ENCODE assay signal across 9 cellular contexts in the genomic region with DNA sequence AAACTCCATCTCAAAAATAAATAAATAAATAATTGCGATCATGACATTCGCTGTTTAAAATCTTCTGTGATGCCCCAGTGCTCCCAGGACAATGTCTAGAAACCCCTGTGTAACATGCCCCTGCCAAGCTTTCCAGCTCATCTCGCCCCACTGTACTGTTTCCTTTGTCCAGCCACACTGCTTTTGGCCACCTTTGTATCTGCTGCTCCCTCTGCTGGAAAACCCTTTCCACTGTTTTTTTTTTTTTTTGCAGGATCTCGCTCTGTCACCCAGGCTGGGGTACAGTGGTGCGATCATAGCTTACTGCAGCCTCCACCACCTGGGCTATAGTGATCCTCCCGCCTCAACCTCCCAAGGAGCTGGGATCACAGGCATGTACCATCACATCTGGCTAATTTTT. TPM values are rescaled to one million over a fixed set of nuclear protein-coding genes. Genes with fewer than 3 reads are reported as not detected.
A peak's percentile ranks its signal among the peaks of the same experiment; 100 is the strongest.
DNase-seq lines count a peak whose midpoint lies in the region; ATAC-seq and TF ChIP-seq lines count a peak whose summit lies in the region.
"Had no signal": no experiment of that assay in that cellular context is flagged by ENCODE, and none has a peak within 500 bp of the region (broad histone marks: within the 10 kb centered on the region; RNA-seq: fewer than 3 reads in every experiment).

No MANE protein-coding gene starts in this region.

- peak overlapping the region; percentile 50 for H3K27ac Mint-ChIP-seq in dendritic cell treated with granulocyte-macrophage colony-stimulating factor and Interleukin-4, amounts not matched to agents 40 ng/mL and 50 ng/mL, for 4 days
- H3K27ac Mint-ChIP-seq in naive thymus-derived CD4-positive, alpha-beta T cell = no peak overlapping the region

- POLR2A ChIA-PET in naive thymus-derived CD4-positive, alpha-beta T cell (lab: Charles Lee) = interaction anchor here (0.6 kb wide), 2 partner anchors 9 kb away, joined by 3 to 4 read pairs; no protein-coding TSS in a partner anchor

- CTCF ChIA-PET in naive thymus-derived CD4-positive, alpha-beta T cell (lab: Charles Lee) = no interaction called here

- peaks cover 53% of the 10 kb centered on the region for H3K4me1 Mint-ChIP-seq in dendritic cell treated with granulocyte-macrophage colony-stimulating factor and Interleukin-4, amounts not matched to agents 40 ng/mL and 50 ng/mL, for 4 days (ENCODE audit: low read depth)
- H3K4me1 Mint-ChIP-seq in naive thymus-derived CD4-positive, alpha-beta T cell = peaks cover 21 to 33% (median 29%) of the 10 kb centered on the region in 7 donors

- H3K9me3 ChIP-seq in left ventricle myocardium inferior (replicated peaks) (peaks cover 12% of the 10 kb centered on the region), right atrium auricular region (peaks cover 0 to 4% of the 10 kb centered on the region in 2 donors), upper lobe of right lung (no peaks in the 10 kb centered on the region)
- H3K9me3 ChIP-seq in naive thymus-derived CD4-positive, alpha-beta T cell (ENCODE audit: control insufficient read depth in 2 of 3, low read length in 3 of 3) = no peaks in the 10 kb centered on the region

- ATAC-seq in upper lobe of right lung = no peak
- no peak for ATAC-seq in naive thymus-derived CD4-positive, alpha-beta T cell

- H3K27me3 ChIP-seq in left ventricle myocardium inferior (ENCODE audit: low read depth) (no peaks in the 10 kb centered on the region), right atrium auricular region (no peaks in the 10 kb centered on the region), upper lobe of right lung (no peaks in the 10 kb centered on the region)
- H3K27me3 ChIP-seq in naive thymus-derived CD4-positive, alpha-beta T cell (ENCODE audit: control insufficient read depth in 2 of 2, insufficient read depth in 2 of 2, low read length in 2 of 2) = no peaks in the 10 kb centered on the region

- peaks cover 17% of the 10 kb centered on the region for H3K9me3 Mint-ChIP-seq in dendritic cell treated with granulocyte-macrophage colony-stimulating factor and Interleukin-4, amounts not matched to agents 40 ng/mL and 50 ng/mL, for 4 days
- H3K9me3 Mint-ChIP-seq in naive thymus-derived CD4-positive, alpha-beta T cell = peaks cover 0 to 16% (median 6%) of the 10 kb centered on the region in 11 donors

- H3K4me3 Mint-ChIP-seq in dendritic cell treated with granulocyte-macrophage colony-stimulating factor and Interleukin-4, amounts not matched to agents 40 ng/mL and 50 ng/mL, for 4 days = no peak overlapping the region
- no peak overlapping the region for H3K4me3 Mint-ChIP-seq in naive thymus-derived CD4-positive, alpha-beta T cell

- H3K36me3 ChIP-seq in left ventricle myocardium inferior (peaks cover 33% of the 10 kb centered on the region), right atrium auricular region (peaks cover 11% of the 10 kb centered on the region), upper lobe of right lung (peaks cover 57% of the 10 kb centered on the region)
- H3K36me3 ChIP-seq in naive thymus-derived CD4-positive, alpha-beta T cell (ENCODE audit: control insufficient read depth in 2 of 3, insufficient read depth in 3 of 3, low read length in 3 of 3) = no peaks in the 10 kb centered on the region

- peak; percentile 41 for TF ChIP-seq CTCF in left ventricle myocardium inferior (IDR thresholded peaks at IDR 0.05; ENCODE audit: borderline replicate concordance)
- TF ChIP-seq CTCF in right atrium auricular region (IDR thresholded peaks at IDR 0.05) = no peak
- peak; percentile 14 for TF ChIP-seq CTCF in upper lobe of right lung (IDR thresholded peaks at IDR 0.05)

- H3K4me1 ChIP-seq in left ventricle myocardium inferior (peaks cover 13% of the 10 kb centered on the region), right atrium auricular region (peaks cover 0 to 7% of the 10 kb centered on the region in 2 donors), upper lobe of right lung (peaks cover 16% of the 10 kb centered on the region)
- peaks cover 8 to 25% of the 10 kb centered on the region in 2 donors for H3K4me1 ChIP-seq in naive thymus-derived CD4-positive, alpha-beta T cell (ENCODE audit: control insufficient read depth in 2 of 2, insufficient read depth in 2 of 2, low read length in 2 of 2)

- H3K36me3 Mint-ChIP-seq in dendritic cell treated with granulocyte-macrophage colony-stimulating factor and Interleukin-4, amounts not matched to agents 40 ng/mL and 50 ng/mL, for 4 days (ENCODE audit: low read depth) = peaks cover 100% of the 10 kb centered on the region
- H3K36me3 Mint-ChIP-seq in naive thymus-derived CD4-positive, alpha-beta T cell = peaks cover 6 to 59% (median 23%) of the 10 kb centered on the region in 5 donors

- H3K27ac ChIP-seq in left ventricle myocardium inferior (replicated peaks) (no peak overlapping the region), right atrium auricular region (no peak overlapping the region), upper lobe of right lung (no peak overlapping the region)
- H3K27ac ChIP-seq in naive thymus-derived CD4-positive, alpha-beta T cell (ENCODE audit: low read depth, low read length) = no peak overlapping the region

- DNase-seq in left ventricle myocardium inferior = no peak
- no peak for DNase-seq in right atrium auricular region (ENCODE audit: low spot score)
- no peak for DNase-seq in upper lobe of right lung
- no peak for DNase-seq in naive thymus-derived CD4-positive, alpha-beta T cell
- DNase-seq in SW 1271 (lab: John Stamatoyannopoulos, UW) = no peak
- DNase-seq: stimulated activated naive CD4-positive, alpha-beta T cell; T1000 had no signal

- H3K4me3 ChIP-seq in left ventricle myocardium inferior (no peak overlapping the region), right atrium auricular region (no peak overlapping the region), upper lobe of right lung (no peak overlapping the region)
- H3K4me3 ChIP-seq in naive thymus-derived CD4-positive, alpha-beta T cell (ENCODE audit: low read length) = no peak overlapping the region

- intact Hi-C loops in left ventricle myocardium inferior (cut with micrococcal nuclease) = no loop called here
- intact Hi-C loops in dendritic cell treated with granulocyte-macrophage colony-stimulating factor and Interleukin-4, amounts not matched to agents 40 ng/mL and 50 ng/mL, for 4 days (cut with micrococcal nuclease) = loop anchor here (10.0 kb wide), 1 partner anchor 122 kb away; the partner anchor contains the start of gene KCNN4
- intact Hi-C loops in upper lobe of right lung (cut with DNase I) = no loop called here
- intact Hi-C loops in naive thymus-derived CD4-positive, alpha-beta T cell (cut with micrococcal nuclease) = no loop called here

- H3K27me3 Mint-ChIP-seq in dendritic cell treated with granulocyte-macrophage colony-stimulating factor and Interleukin-4, amounts not matched to agents 40 ng/mL and 50 ng/mL, for 4 days = no peaks in the 10 kb centered on the region
- no peaks in the 10 kb centered on the region for H3K27me3 Mint-ChIP-seq in naive thymus-derived CD4-positive, alpha-beta T cell

RNA-seq across cellular contexts. Expression of gene PLAUR, which starts 7.5 kb away (rescaled TPM):
- total RNA-seq in left ventricle myocardium inferior = 3.5 TPM
- 10 to 100 TPM; 12.9 to 18.4 TPM for total RNA-seq in right atrium auricular region
- total RNA-seq in upper lobe of right lung = 97.2 TPM
- 100 to 1,000 TPM in 1 of 5 experiments, 10 to 100 TPM in 2, 1 to 10 TPM in 2; 3.2 to 358 (median 14.4) TPM for total RNA-seq in naive thymus-derived CD4-positive, alpha-beta T cell
- 1 to 10 TPM in 1 of 2 donors, under 1 TPM in 1; 0.77 to 3.2 TPM for polyA plus RNA-seq in naive thymus-derived CD4-positive, alpha-beta T cell

RNA-seq across cellular contexts. Expression of gene CADM4, which starts 22.8 kb away (rescaled TPM):
- total RNA-seq in left ventricle myocardium inferior = 6.9 TPM
- 1 to 10 TPM; 6.6 to 9.6 TPM for total RNA-seq in right atrium auricular region
- 8.7 TPM for total RNA-seq in upper lobe of right lung
- under 1 TPM; 0.35 to 0.97 (median 0.51) TPM for total RNA-seq in naive thymus-derived CD4-positive, alpha-beta T cell
- polyA plus RNA-seq in naive thymus-derived CD4-positive, alpha-beta T cell = 1 to 10 TPM in 1 of 2 donors, under 1 TPM in 1; 0.34 to 2.0 TPM

RNA-seq across cellular contexts. Expression of gene ZNF428, which starts 43.1 kb away (rescaled TPM):
- total RNA-seq in left ventricle myocardium inferior = 32.3 TPM
- total RNA-seq in right atrium auricular region = 10 to 100 TPM; 23.4 to 25.7 TPM
- total RNA-seq in upper lobe of right lung = 27.1 TPM
- 10 to 100 TPM; 21.7 to 29.1 (median 25.9) TPM for total RNA-seq in naive thymus-derived CD4-positive, alpha-beta T cell
- polyA plus RNA-seq in naive thymus-derived CD4-positive, alpha-beta T cell = 10 to 100 TPM; 13.1 to 16.1 TPM

RNA-seq across cellular contexts. Expression of gene SRRM5, which starts 50.6 kb away (rescaled TPM):
- total RNA-seq in left ventricle myocardium inferior = 0.30 TPM
- under 1 TPM in 1 of 2 donors, not detected in 1; 0.28 TPM for total RNA-seq in right atrium auricular region
- 0.29 TPM for total RNA-seq in upper lobe of right lung
- total RNA-seq in naive thymus-derived CD4-positive, alpha-beta T cell = 1 to 10 TPM in 3 of 5 experiments, under 1 TPM in 2; 0.56 to 1.7 (median 1.1) TPM
- 1 to 10 TPM in 1 of 2 donors, under 1 TPM in 1; 0.97 to 1.3 TPM for polyA plus RNA-seq in naive thymus-derived CD4-positive, alpha-beta T cell

RNA-seq across cellular contexts. Expression of gene IRGC, which starts 53.4 kb away (rescaled TPM):
- total RNA-seq in left ventricle myocardium inferior (not detected), right atrium auricular region (not detected), upper lobe of right lung (not detected)
- not detected for total RNA-seq in naive thymus-derived CD4-positive, alpha-beta T cell
- not detected for polyA plus RNA-seq in naive thymus-derived CD4-positive, alpha-beta T cell
- total RNA-seq: LHCN-M2 had no signal

Comparison
In these comparisons a context has a peak if more than half of its experiments do, and no peak if none do; other contexts are left out.
1. CTCF ChIP-seq: peak in left ventricle myocardium inferior (single experiment) and upper lobe of right lung (single experiment); none in right atrium auricular region (0 of 2).